ENCODE assay signal across 1 cellular context in genomic region chr4:118835896-118836762, GRCh38.
TF ChIP-seq lines count a peak whose summit lies in the region.

Gene SEC24D (minus strand): TSS chr4:118836126. CDS start chr4:118833696, 2,430 bp downstream.

TF ChIP-seq in WTC11, 78 proteins besides CTCF, POLR2A, EP300 and RAD21 (continued from another document):
- TF ChIP-seq CBFB (CRISPR knock-in tag; IDR thresholded peaks at IDR 0.05; ENCODE audit: low read depth) (0 out of 2 replicates have a peak, but pooled peaks have one; percentile 45), MLX (CRISPR knock-in tag; IDR thresholded peaks at IDR 0.05) (no peak), FOXP4 (CRISPR knock-in tag; IDR thresholded peaks at IDR 0.05) (0 out of 2 replicates have a peak, but pooled peaks have one; percentile 39), ZNF425 (CRISPR knock-in tag; conservative IDR thresholded peaks at IDR 0.05) (no peak), ZBTB21 (CRISPR knock-in tag; IDR thresholded peaks at IDR 0.05; ENCODE audit: borderline replicate concordance) (peak; percentile 71; the same call in 1 of the 2 replicates), MXD4 (CRISPR knock-in tag; IDR thresholded peaks at IDR 0.05; ENCODE audit: borderline replicate concordance) (no peak), FOXP1 (CRISPR knock-in tag; IDR thresholded peaks at IDR 0.05; ENCODE audit: borderline replicate concordance) (no peak), ETV6 (CRISPR knock-in tag; IDR thresholded peaks at IDR 0.05) (peak; percentile 81), PRRX2 (CRISPR knock-in tag; IDR thresholded peaks at IDR 0.05) (0 out of 2 replicates have a peak, but pooled peaks have one; percentile 16), ZNF121 (CRISPR knock-in tag; IDR thresholded peaks at IDR 0.05) (0 out of 2 replicates have a peak, but pooled peaks have one; percentile 15), HMGXB4 (CRISPR knock-in tag; IDR thresholded peaks at IDR 0.05) (peak; percentile 79), CDX4 (CRISPR knock-in tag; IDR thresholded peaks at IDR 0.05; ENCODE audit: borderline replicate concordance) (no peak), SMAD3 (CRISPR knock-in tag; IDR thresholded peaks at IDR 0.05; ENCODE audit: borderline replicate concordance) (no peak), NFE2L1 (CRISPR knock-in tag; IDR thresholded peaks at IDR 0.05) (0 out of 2 replicates have a peak, but pooled peaks have one; percentile 9), RELA (CRISPR knock-in tag; IDR thresholded peaks at IDR 0.05; ENCODE audit: borderline replicate concordance) (0 out of 2 replicates have a peak, but pooled peaks have one; percentile 60)
